ENCODE assay signal across 8 cellular contexts in genomic region chr6:44172759-44173500, GRCh38. TPM values are rescaled to one million over a fixed set of nuclear protein-coding genes. Genes with fewer than 3 reads are reported as not detected.
DNase-seq lines count a peak whose midpoint lies in the region; ATAC-seq and TF ChIP-seq lines count a peak whose summit lies in the region.

No MANE protein-coding gene starts in this region.

- no peaks in the 10 kb centered on the region for H3K36me3 ChIP-seq in CD8-positive, alpha-beta T cell (ENCODE audit: insufficient read depth, low read length)

- no peak overlapping the region for H3K4me3 ChIP-seq in CD8-positive, alpha-beta T cell (ENCODE audit: low read depth, low read length)
- H3K4me3 ChIP-seq in Jurkat, Clone E6-1 (ENCODE audit: low read length) = no peak overlapping the region
- H3K4me3 ChIP-seq in fibroblast of the aortic adventitia (ENCODE audit: low read depth, low read length) = no peak overlapping the region

- TF ChIP-seq CTCF in CD8-positive, alpha-beta T cell (IDR thresholded peaks at IDR 0.05) = peak; percentile 82
- peak; percentile 92 for TF ChIP-seq CTCF in fibroblast of the aortic adventitia (IDR thresholded peaks at IDR 0.05; ENCODE audit: insufficient read depth, low read length)

- POLR2A ChIA-PET in CD8-positive, alpha-beta T cell (lab: Charles Lee) = interaction anchor here (0.9 kb wide), 1 partner anchor 73 kb away, joined by 3 read pairs; no protein-coding TSS in a partner anchor

- peak overlapping the region; percentile 40 for H3K4me3 Mint-ChIP-seq in CD8-positive, alpha-beta T cell
- no peak overlapping the region for H3K4me3 Mint-ChIP-seq in activated T-cell treated with anti-CD3 and anti-CD28 coated beads, Interleukin-2, amount 50 U/mL, for 72 hours

- H3K9me3 ChIP-seq in CD8-positive, alpha-beta T cell (ENCODE audit: low read length) = no peaks in the 10 kb centered on the region

- H3K27ac ChIP-seq in CD8-positive, alpha-beta T cell (ENCODE audit: low read depth, low read length) = no peak overlapping the region

- ATAC-seq in CD8-positive, alpha-beta T cell = peak; percentile 85
- peak; percentile 78 for ATAC-seq in GM19452 (IDR thresholded peaks at IDR 0.05; ENCODE audit: unreplicated experiment)
- ATAC-seq in activated T-cell treated with anti-CD3 and anti-CD28 coated beads, Interleukin-2, amount 50 U/mL, for 72 hours (replicated peaks in 1 of 2) = peak; percentile 82 to 87

- no peak overlapping the region for H3K27ac Mint-ChIP-seq in CD8-positive, alpha-beta T cell
- H3K27ac Mint-ChIP-seq in activated T-cell treated with anti-CD3 and anti-CD28 coated beads, Interleukin-2, amount 50 U/mL, for 72 hours = no peak overlapping the region

- H3K36me3 Mint-ChIP-seq in CD8-positive, alpha-beta T cell = no peaks in the 10 kb centered on the region
- H3K36me3 Mint-ChIP-seq in activated T-cell treated with anti-CD3 and anti-CD28 coated beads, Interleukin-2, amount 50 U/mL, for 72 hours (ENCODE audit: insufficient read depth in 2 of 2) = no peaks in the 10 kb centered on the region

- H3K27me3 Mint-ChIP-seq in CD8-positive, alpha-beta T cell (ENCODE audit: low read depth) = peaks cover 8% of the 10 kb centered on the region
- H3K27me3 Mint-ChIP-seq in activated T-cell treated with anti-CD3 and anti-CD28 coated beads, Interleukin-2, amount 50 U/mL, for 72 hours (ENCODE audit: low read depth) = no peaks in the 10 kb centered on the region

- no peaks in the 10 kb centered on the region for H3K27me3 ChIP-seq in CD8-positive, alpha-beta T cell (ENCODE audit: insufficient read depth, low read length)

- H3K4me1 Mint-ChIP-seq in CD8-positive, alpha-beta T cell (ENCODE audit: low read depth) = peaks cover 20% of the 10 kb centered on the region
- peaks cover 26% of the 10 kb centered on the region for H3K4me1 Mint-ChIP-seq in activated T-cell treated with anti-CD3 and anti-CD28 coated beads, Interleukin-2, amount 50 U/mL, for 72 hours (ENCODE audit: low read depth)

- H3K9me3 Mint-ChIP-seq in CD8-positive, alpha-beta T cell = no peaks in the 10 kb centered on the region
- H3K9me3 Mint-ChIP-seq in activated T-cell treated with anti-CD3 and anti-CD28 coated beads, Interleukin-2, amount 50 U/mL, for 72 hours = no peaks in the 10 kb centered on the region

- H3K4me1 ChIP-seq in CD8-positive, alpha-beta T cell (ENCODE audit: insufficient read depth, low read length) = peaks cover 11% of the 10 kb centered on the region

- intact Hi-C loops in CD8-positive, alpha-beta T cell (cut with DNase I, micrococcal nuclease) = loop anchor here (1.0 to 2.0 kb wide), 7 partner anchors 48 to 165 kb away; partner anchors contain the start of genes NFKBIE (in 2 of the 2) and SLC35B2 (in 1 of the 2)

- CTCF ChIA-PET in CD8-positive, alpha-beta T cell (lab: Charles Lee) = interaction anchor here (0.6 to 3.0 kb wide), 49 partner anchors 8 to 1220 kb away, joined by 3 to 28 read pairs (median 4); partner anchors contain the start of genes AARS2, CAPN11, MYMX and SLC35B2

- peak; percentile 56 to 85 (median 74) for DNase-seq in CD8-positive, alpha-beta T cell
- DNase-seq in Jurkat, Clone E6-1 (ENCODE audit: low read depth, low spot score) = peak; percentile 46
- DNase-seq in RKO (ENCODE audit: low spot score) (peak; percentile 48), fibroblast of the aortic adventitia (ENCODE audit: low read depth) (peak; percentile 83), occipital lobe (lab: John Stamatoyannopoulos, UW) (peak; percentile 59), superior temporal gyrus (ENCODE audit: extremely low spot score) (peak; percentile 88)
- DNase-seq in activated T-cell treated with anti-CD3 and anti-CD28 coated beads, Interleukin-2, amount 50 U/mL, for 72 hours = peak; percentile 83 to 85

RNA-seq across cellular contexts. Expression of gene CAPN11, which starts 14.3 kb away (rescaled TPM):
- total RNA-seq in CD8-positive, alpha-beta T cell = under 1 TPM; 0.22 to 0.27 TPM
- polyA plus RNA-seq in Jurkat, Clone E6-1 (2012; ENCODE audit: insufficient read depth, insufficient read length) = not detected
- under 1 TPM in 1 of 2 donors, not detected in 1; 0.39 TPM for total RNA-seq in activated T-cell treated with anti-CD3 and anti-CD28 coated beads, Interleukin-2, amount 50 U/mL, for 72 hours
- total RNA-seq in fibroblast of the aortic adventitia (ENCODE audit: low replicate concordance) (not detected in 2 replicates), occipital lobe (not detected)

RNA-seq across cellular contexts. Expression of gene MYMX, which starts 43.8 kb away (rescaled TPM):
- total RNA-seq in CD8-positive, alpha-beta T cell = not detected
- polyA plus RNA-seq in Jurkat, Clone E6-1 (2012; ENCODE audit: insufficient read depth, insufficient read length) = not detected
- not detected for total RNA-seq in activated T-cell treated with anti-CD3 and anti-CD28 coated beads, Interleukin-2, amount 50 U/mL, for 72 hours
- total RNA-seq in fibroblast of the aortic adventitia (ENCODE audit: low replicate concordance) = not detected in 2 replicates
- not detected for total RNA-seq in occipital lobe

RNA-seq across cellular contexts. Expression of gene TMEM63B, which starts 45.6 kb away (rescaled TPM):
- 10 to 100 TPM; 14.1 to 19.0 TPM for total RNA-seq in CD8-positive, alpha-beta T cell
- 20.2 TPM for polyA plus RNA-seq in Jurkat, Clone E6-1 (2012; ENCODE audit: insufficient read depth, insufficient read length)
- 10 to 100 TPM; 16.3 to 17.9 TPM for total RNA-seq in activated T-cell treated with anti-CD3 and anti-CD28 coated beads, Interleukin-2, amount 50 U/mL, for 72 hours
- total RNA-seq in fibroblast of the aortic adventitia (ENCODE audit: low replicate concordance) (7.2 and 20.7 TPM in 2 replicates), occipital lobe (41.3 TPM)

RNA-seq across cellular contexts. Expression of gene MRPL14, which starts 45.7 kb away (rescaled TPM):
- total RNA-seq in CD8-positive, alpha-beta T cell = 10 to 100 TPM; 10.3 to 10.5 TPM
- 105 TPM for polyA plus RNA-seq in Jurkat, Clone E6-1 (2012; ENCODE audit: insufficient read depth, insufficient read length)
- total RNA-seq in activated T-cell treated with anti-CD3 and anti-CD28 coated beads, Interleukin-2, amount 50 U/mL, for 72 hours = 10 to 100 TPM; 31.6 to 33.6 TPM
- total RNA-seq in fibroblast of the aortic adventitia (ENCODE audit: low replicate concordance) = 9.2 and 34.5 TPM in 2 replicates
- 34.6 TPM for total RNA-seq in occipital lobe

RNA-seq across cellular contexts. Expression of gene SLC29A1, which starts 50.5 kb away (rescaled TPM):
- 1 to 10 TPM in 1 of 2 experiments, under 1 TPM in 1; 0.79 to 1.2 TPM for total RNA-seq in CD8-positive, alpha-beta T cell
- polyA plus RNA-seq in Jurkat, Clone E6-1 (2012; ENCODE audit: insufficient read depth, insufficient read length) = 130 TPM
- 10 to 100 TPM; 21.7 to 28.0 TPM for total RNA-seq in activated T-cell treated with anti-CD3 and anti-CD28 coated beads, Interleukin-2, amount 50 U/mL, for 72 hours
- total RNA-seq in fibroblast of the aortic adventitia (ENCODE audit: low replicate concordance) (5.2 and 23.6 TPM in 2 replicates), occipital lobe (5.5 TPM)
